Comparison of ENCODE assay signal across 17 cellular contexts in genomic region chr11:134640536-134640935, GRCh38.
"Had no signal": no experiment of that assay in that cellular context is flagged by ENCODE, and none has a peak within 500 bp of the region (broad histone marks: within the 10 kb centered on the region; RNA-seq: fewer than 3 reads in every experiment).

No MANE protein-coding gene starts in this region.

- H2AFZ ChIP-seq: hepatocyte had no signal

- H3K4me2 ChIP-seq: hepatocyte, smooth muscle cell had no signal

- H3K4me1 ChIP-seq: foreskin keratinocyte, pancreas, upper lobe of left lung, uterus had no signal

- H3K4me3 ChIP-seq: dorsolateral prefrontal cortex, hepatocyte, lung, pancreas, smooth muscle cell, thyroid gland, upper lobe of left lung, uterus had no signal

- H3K79me2 ChIP-seq: hepatocyte had no signal

- ATAC-seq: left ventricle myocardium superior; naive thymus-derived CD8-positive, alpha-beta T cell; pancreas; right cardiac atrium had no signal

- H3K27me3 ChIP-seq: foreskin keratinocyte, pancreas, thyroid gland, upper lobe of left lung, uterus had no signal

- DNase-seq: cortex of kidney; effector memory CD4-positive, alpha-beta T cell; foreskin keratinocyte; left ventricle myocardium superior; mesenchymal stem cell; naive thymus-derived CD8-positive, alpha-beta T cell; pancreas; stimulated activated CD4-positive, alpha-beta T cell treated with anti-CD3 and anti-CD28 coated beads, Interleukin-2, amount 100 ng/mL, for 48 hours; stimulated activated naive CD4-positive, alpha-beta T cell treated with Interleukin-2 at 50 U/mL for 16 hours; uterus had no signal

- H3K9me3 ChIP-seq: pancreas, thyroid gland, upper lobe of left lung, uterus had no signal

- H3K27ac ChIP-seq: dorsolateral prefrontal cortex, foreskin keratinocyte, hepatocyte, pancreas, thyroid gland, upper lobe of left lung, uterus had no signal

- H3K36me3 ChIP-seq: pancreas, thyroid gland, upper lobe of left lung, uterus had no signal

- FAIRE-seq: pancreas had no signal
